In genomic region chr4:36244257-36245084, GRCh38 we compare ENCODE assay signal across 8 cellular contexts. TPM values are rescaled to one million over a fixed set of nuclear protein-coding genes. Genes with fewer than 3 reads are reported as not detected.
A peak's percentile ranks its signal among the peaks of the same experiment; 100 is the strongest.
DNase-seq lines count a peak whose midpoint lies in the region; ATAC-seq and TF ChIP-seq lines count a peak whose summit lies in the region.

TSS of gene ARAP2 (minus strand) at chr4:36244514. CDS start at chr4:36229486, 15,028 bp downstream.

- no peaks in the 10 kb centered on the region for H3K9me3 ChIP-seq in CD4-positive, alpha-beta memory T cell (ENCODE audit: control insufficient read depth in 1 of 2, low read length in 2 of 2)
- H3K9me3 ChIP-seq in right atrium auricular region (no peaks in the 10 kb centered on the region), aorta (ENCODE audit: control insufficient read depth, low read length) (no peaks in the 10 kb centered on the region)

- peaks cover 42% of the 10 kb centered on the region for H3K4me1 ChIP-seq in CD4-positive, alpha-beta memory T cell (ENCODE audit: insufficient read depth, low read length)
- H3K4me1 ChIP-seq in right atrium auricular region (no peaks in the 10 kb centered on the region), aorta (ENCODE audit: control insufficient read depth in 1 of 2, insufficient read depth in 2 of 2, low read length in 2 of 2) (no peaks in the 10 kb centered on the region)

- no peaks in the 10 kb centered on the region for H3K9me3 Mint-ChIP-seq in CD4-positive, alpha-beta memory T cell
- H3K9me3 Mint-ChIP-seq in activated naive CD8-positive, alpha-beta T cell treated with anti-CD3 and anti-CD28 coated beads for 36 hours = no peaks in the 10 kb centered on the region

- H3K4me3 Mint-ChIP-seq in CD4-positive, alpha-beta memory T cell = peak within 1 kb of the TSS; percentile 92 to 99 (median 96)
- peak within 1 kb of the TSS; percentile 94 for H3K4me3 Mint-ChIP-seq in activated naive CD8-positive, alpha-beta T cell treated with anti-CD3 and anti-CD28 coated beads for 36 hours

- no peaks in the 10 kb centered on the region for H3K36me3 ChIP-seq in CD4-positive, alpha-beta memory T cell (ENCODE audit: insufficient read depth, low read length)
- H3K36me3 ChIP-seq in right atrium auricular region (no peaks in the 10 kb centered on the region), aorta (ENCODE audit: control insufficient read depth in 1 of 2, insufficient read depth in 2 of 2, low read length in 1 of 2) (no peaks in the 10 kb centered on the region)

- intact Hi-C loops in CD4-positive, alpha-beta memory T cell (cut with micrococcal nuclease) = loop anchor here (1.0 to 5.0 kb wide), 3 partner anchors 11 to 42 kb away; no protein-coding TSS in a partner anchor
- intact Hi-C loops in aorta (cut with DNase I) = no loop called here

- CTCF ChIA-PET in CD4-positive, alpha-beta memory T cell (lab: Charles Lee; ENCODE audit: partially characterized antibody) = interaction anchor here (0.7 to 5.0 kb wide), 21 partner anchors 10 to 155 kb away, joined by 3 to 69 read pairs (median 5); no protein-coding TSS in a partner anchor

- H3K27me3 ChIP-seq in CD4-positive, alpha-beta memory T cell (ENCODE audit: insufficient read depth, low read length) = no peaks in the 10 kb centered on the region
- peaks cover 0 to 3% of the 10 kb centered on the region in 2 donors for H3K27me3 ChIP-seq in right atrium auricular region
- H3K27me3 ChIP-seq in aorta (ENCODE audit: control insufficient read depth in 1 of 2, insufficient read depth in 2 of 2, low read length in 1 of 2) = no peaks in the 10 kb centered on the region

- peaks cover 0 to 20% of the 10 kb centered on the region in 2 donors for H3K36me3 Mint-ChIP-seq in CD4-positive, alpha-beta memory T cell
- H3K36me3 Mint-ChIP-seq in activated naive CD8-positive, alpha-beta T cell treated with anti-CD3 and anti-CD28 coated beads for 36 hours = peaks cover 16% of the 10 kb centered on the region

- peak within 1 kb of the TSS; percentile 73 to 93 for H3K4me3 ChIP-seq in CD4-positive, alpha-beta memory T cell (ENCODE audit: low read length in 2 of 2)
- H3K4me3 ChIP-seq in right atrium auricular region (peak within 1 kb of the TSS; percentile 51 to 63), aorta (ENCODE audit: low read length in 2 of 2) (peak within 1 kb of the TSS; percentile 3 to 41)

- peaks cover 25 to 50% (median 40%) of the 10 kb centered on the region in 4 donors for H3K4me1 Mint-ChIP-seq in CD4-positive, alpha-beta memory T cell
- H3K4me1 Mint-ChIP-seq in activated naive CD8-positive, alpha-beta T cell treated with anti-CD3 and anti-CD28 coated beads for 36 hours = peaks cover 35% of the 10 kb centered on the region

- DNase-seq in CD4-positive, alpha-beta memory T cell = peak; percentile 75 to 80 (median 79)
- DNase-seq in activated naive CD8-positive, alpha-beta T cell treated with anti-CD3 and anti-CD28 coated beads for 36 hours = peak; percentile 84
- DNase-seq in right atrium auricular region (ENCODE audit: low spot score) = peak; percentile 60
- DNase-seq in retina = peak; percentile 56
- peak; percentile 61 to 85 for DNase-seq in aorta

- TF ChIP-seq CTCF in right atrium auricular region (IDR thresholded peaks at IDR 0.05) = no peak

- peak within 1 kb of the TSS; percentile 94 to 98 (median 96) for H3K27ac Mint-ChIP-seq in CD4-positive, alpha-beta memory T cell
- peak within 1 kb of the TSS; percentile 91 for H3K27ac Mint-ChIP-seq in activated naive CD8-positive, alpha-beta T cell treated with anti-CD3 and anti-CD28 coated beads for 36 hours

- WGBS in aorta, 2 donors = 2 to 3% methylated on average over 46 to 81 of the region's 81 CpGs

- POLR2A ChIA-PET in CD4-positive, alpha-beta memory T cell (lab: Charles Lee; ENCODE audit: partially characterized antibody) = interaction anchor here (0.6 to 6.1 kb wide), 38 partner anchors 9 to 155 kb away, joined by 3 to 137 read pairs (median 6); partner anchors contain the start of gene DTHD1

- peak within 1 kb of the TSS; percentile 89 for H3K27ac ChIP-seq in CD4-positive, alpha-beta memory T cell (ENCODE audit: low read depth, low read length)
- H3K27ac ChIP-seq in right atrium auricular region (peak within 1 kb of the TSS; percentile 71), aorta (ENCODE audit: low read depth in 1 of 2, low read length in 2 of 2) (no peak within 1 kb of the TSS)

- peak; percentile 67 for ATAC-seq in GM19397 (IDR thresholded peaks at IDR 0.05; ENCODE audit: unreplicated experiment)
- peak; percentile 53 for ATAC-seq in HG03565 (IDR thresholded peaks at IDR 0.05; ENCODE audit: unreplicated experiment)
- peak; percentile 38 for ATAC-seq in SK-N-SH treated with all-trans-retinoic acid at 6 μM for 48 hours
- peak; percentile 63 for ATAC-seq in aorta (ENCODE audit: low FRiP score)

- no peaks in the 10 kb centered on the region for H3K27me3 Mint-ChIP-seq in CD4-positive, alpha-beta memory T cell
- no peaks in the 10 kb centered on the region for H3K27me3 Mint-ChIP-seq in activated naive CD8-positive, alpha-beta T cell treated with anti-CD3 and anti-CD28 coated beads for 36 hours

TF ChIP-seq in SK-N-SH treated with all-trans-retinoic acid at 6 μM for 48 hours, 23 proteins besides CTCF, POLR2A, EP300 and RAD21:
- TF ChIP-seq TCF4 (CRISPR knock-in tag; IDR thresholded peaks at IDR 0.05; ENCODE audit: borderline replicate concordance) = no peak
- TF ChIP-seq ZNF70 (CRISPR knock-in tag; IDR thresholded peaks at IDR 0.05) = no peak

RNA-seq across cellular contexts. Expression of gene ARAP2, which starts in this region (rescaled TPM):
- total RNA-seq in CD4-positive, alpha-beta memory T cell = 10 to 100 TPM; 89.6 to 97.4 TPM
- polyA plus RNA-seq in CD4-positive, alpha-beta memory T cell = 10 to 100 TPM; 19.7 to 29.1 TPM
- 10 to 100 TPM; 21.0 to 27.0 TPM for total RNA-seq in activated naive CD8-positive, alpha-beta T cell treated with anti-CD3 and anti-CD28 coated beads for 36 hours
- 10 to 100 TPM in 1 of 2 donors, 1 to 10 TPM in 1; 5.7 to 10.1 TPM for total RNA-seq in right atrium auricular region
- total RNA-seq in aorta = 10 to 100 TPM; 10.5 to 22.7 TPM
- 10 to 100 TPM in 1 of 2 donors, under 1 TPM in 1; 0.26 to 14.4 TPM for polyA plus RNA-seq in aorta

Comparison
In these comparisons a context has a peak if more than half of its experiments do, and no peak if none do; other contexts are left out.
1. H3K27ac ChIP-seq: peak in CD4-positive, alpha-beta memory T cell (single experiment) and right atrium auricular region (2 of 2); none in aorta (0 of 2).
2. H3K4me3 ChIP-seq: peak in every context shown above with its lines; median percentile 83 in CD4-positive, alpha-beta memory T cell; 57 in right atrium auricular region; 22 in aorta.
3. Peak in every context shown above with its lines, with median percentiles within 50 percentile points of each other: DNase-seq and ATAC-seq.